Comparison of ENCODE assay signal across 8 cellular contexts in the genomic region with DNA sequence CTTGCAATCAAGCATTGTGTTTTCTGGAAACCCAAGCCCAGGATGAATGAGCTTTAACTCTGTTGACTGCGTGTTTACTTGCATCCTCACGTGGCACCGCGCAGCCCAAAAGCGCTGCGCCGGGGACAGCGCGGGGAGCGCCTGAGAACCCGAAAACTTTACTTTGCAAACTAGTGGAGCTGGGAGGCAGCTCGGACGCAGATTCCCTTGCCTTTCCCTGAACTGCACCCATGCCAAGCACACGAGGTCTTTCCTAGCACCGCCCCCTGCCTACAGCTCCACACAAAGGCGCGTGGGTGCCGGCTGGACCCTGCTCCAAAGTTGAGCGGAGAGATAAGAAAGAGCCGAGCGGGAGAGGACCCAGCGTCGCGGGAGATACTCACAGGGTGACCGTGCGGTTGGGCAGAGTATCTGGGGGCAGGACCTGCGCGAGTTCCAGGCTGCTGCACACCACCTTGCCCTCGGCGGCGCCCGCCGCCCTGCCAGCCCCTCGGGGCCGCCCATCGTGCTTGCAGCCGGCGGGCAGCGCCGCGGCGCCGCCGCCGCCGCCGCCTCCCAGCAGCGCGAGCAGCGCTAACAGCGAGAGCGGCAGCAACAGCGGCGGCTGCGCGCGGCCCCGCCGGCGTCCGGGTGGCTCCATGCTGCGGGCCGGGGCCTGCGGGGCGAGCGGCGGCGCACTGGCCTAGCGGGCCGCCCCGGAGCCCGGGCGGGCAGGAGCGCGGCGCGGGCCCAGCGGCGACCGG. TPM values are rescaled to one million over a fixed set of nuclear protein-coding genes. Genes with fewer than 3 reads are reported as not detected.
DNase-seq lines count a peak whose midpoint lies in the region; ATAC-seq and TF ChIP-seq lines count a peak whose summit lies in the region.

No MANE protein-coding gene starts in this region.

- peaks cover 15% of the 10 kb centered on the region for H3K27me3 Mint-ChIP-seq in activated naive CD4-positive, alpha-beta T cell treated with anti-CD3 and anti-CD28 coated beads, Interleukin-2, amount 10 ng/mL, durations not matched to agents 7 days and 5 days

- H3K27ac ChIP-seq in transverse colon: peak overlapping the region; percentile 77 to 90 (median 88)

- peak; percentile 52 for ATAC-seq in HG02938 (IDR thresholded peaks at IDR 0.05; ENCODE audit: unreplicated experiment)

- H3K9me3 ChIP-seq in neuron (ENCODE audit: low read length) (peaks cover 4% of the 10 kb centered on the region), transverse colon (no peaks in the 10 kb centered on the region)

- H3K4me3 Mint-ChIP-seq in activated naive CD4-positive, alpha-beta T cell treated with anti-CD3 and anti-CD28 coated beads, Interleukin-2, amount 10 ng/mL, durations not matched to agents 7 days and 5 days: peak overlapping the region; percentile 96

- peak overlapping the region; percentile 27 for H2AFZ ChIP-seq in neuron (ENCODE audit: low read depth, low read length)

- H3K9me3 Mint-ChIP-seq in activated naive CD4-positive, alpha-beta T cell treated with anti-CD3 and anti-CD28 coated beads, Interleukin-2, amount 10 ng/mL, durations not matched to agents 7 days and 5 days: no peaks in the 10 kb centered on the region

- H3K4me3 ChIP-seq in GM06990 (replicated peaks; ENCODE audit: low read depth, low read length): peak overlapping the region; percentile 49
- H3K4me3 ChIP-seq in neuron (ENCODE audit: low read length): peak overlapping the region; percentile 64
- H3K4me3 ChIP-seq in transverse colon: peak overlapping the region; percentile 38 to 58 (median 48)

- WGBS in transverse colon (ENCODE audit: low coverage in 1 of 2), 2 donors: 0% methylated on average over 43 of the region's 80 CpGs; no CpG with 5 or more reads in 1 of the 2 donors

- DNase-seq in GM06990 (ENCODE audit: extremely low read depth, insufficient read length): peak; percentile 81
- DNase-seq in NCI-H524 treated with DMSO at 0.1 percent for 48 hours (lab: John Stamatoyannopoulos, UW): peak; percentile 35
- peak; percentile 44 for DNase-seq in activated naive CD4-positive, alpha-beta T cell treated with anti-CD3 and anti-CD28 coated beads, Interleukin-2, amount 10 ng/mL, durations not matched to agents 7 days and 5 days
- DNase-seq in globus pallidus (ENCODE audit: low spot score): peak; percentile 42
- DNase-seq in transverse colon: peak; percentile 78
- no peak for DNase-seq in GM19238 (ENCODE audit: insufficient read length, low spot score)

- TF ChIP-seq CTCF in GM06990 (IDR thresholded peaks at IDR 0.05; ENCODE audit: insufficient read depth, low read length, poor library complexity, severe bottlenecking) (no peak), transverse colon (IDR thresholded peaks at IDR 0.05) (peak in 2 of 5 experiments; percentile 4 to 8)

- no peak for TF ChIP-seq EP300 in transverse colon (IDR thresholded peaks at IDR 0.05; ENCODE audit: low read depth)

- H3K36me3 ChIP-seq in GM06990 (ENCODE audit: control insufficient read depth, insufficient read depth, low read length) (no peaks in the 10 kb centered on the region), neuron (ENCODE audit: insufficient read depth, low read length) (no peaks in the 10 kb centered on the region), transverse colon (no peaks in the 10 kb centered on the region)

- CTCF ChIA-PET in activated naive CD4-positive, alpha-beta T cell treated with anti-CD3 and anti-CD28 coated beads, Interleukin-2, amount 10 ng/mL, durations not matched to agents 7 days and 5 days (lab: Charles Lee): interaction anchor here (0.5 to 0.8 kb wide), 2 partner anchors 9 to 38 kb away, joined by 3 read pairs; no protein-coding TSS in a partner anchor

- TF ChIP-seq POLR2A in transverse colon (IDR thresholded peaks at IDR 0.05): peak; percentile 20

- H3K4me1 ChIP-seq in neuron (ENCODE audit: insufficient read depth, low read length) (peaks cover 9% of the 10 kb centered on the region), transverse colon (peaks cover 3 to 50% (median 19%) of the 10 kb centered on the region in 4 donors)

- in situ Hi-C loops in transverse colon (cut with MboI; ENCODE audit: low pct_ligation_motif_present in 1 of 4, low pct_unique_long_range_greater_than_20kb in 1 of 4, low sequenced_read_pairs in 3 of 4): no loop called here

- H3K27me3 ChIP-seq in GM06990 (replicated peaks; ENCODE audit: control insufficient read depth, insufficient read depth, low read length) (no peaks in the 10 kb centered on the region; the same call in 1 of the 2 replicates), neuron (ENCODE audit: insufficient read depth, low read length) (no peaks in the 10 kb centered on the region), transverse colon (no peaks in the 10 kb centered on the region)

- peaks cover 16% of the 10 kb centered on the region for H3K4me1 Mint-ChIP-seq in activated naive CD4-positive, alpha-beta T cell treated with anti-CD3 and anti-CD28 coated beads, Interleukin-2, amount 10 ng/mL, durations not matched to agents 7 days and 5 days

- peak overlapping the region; percentile 34 for H3K27ac Mint-ChIP-seq in activated naive CD4-positive, alpha-beta T cell treated with anti-CD3 and anti-CD28 coated beads, Interleukin-2, amount 10 ng/mL, durations not matched to agents 7 days and 5 days

- peaks cover 2% of the 10 kb centered on the region for H3K36me3 Mint-ChIP-seq in activated naive CD4-positive, alpha-beta T cell treated with anti-CD3 and anti-CD28 coated beads, Interleukin-2, amount 10 ng/mL, durations not matched to agents 7 days and 5 days

- intact Hi-C loops in transverse colon (cut with DNase I; ENCODE audit: low total_unique reads): no loop called here

RNA-seq across cellular contexts. Expression of gene ADGRA3, which starts 0.6 kb away (rescaled TPM):
- 100 to 1,000 TPM in 1 of 4 donors, 10 to 100 TPM in 3; 76.7 to 126 (median 91.1) TPM for total RNA-seq in transverse colon
